31 cellular contexts compared by ENCODE assay signal in genomic region chr7:141631525-141631924, GRCh38.
"Had no signal": no experiment of that assay in that cellular context is flagged by ENCODE, and none has a peak within 500 bp of the region (broad histone marks: within the 10 kb centered on the region; RNA-seq: fewer than 3 reads in every experiment).

No MANE protein-coding gene starts in this region.

- H3K9ac ChIP-seq: KMS-11 had no signal

- H3K27me3 ChIP-seq: MG63 had no signal

- H3K4me2 ChIP-seq: KMS-11 had no signal

- DNase-seq: Karpas-422, Kasumi-1, KG1, MG63, MM.1S, MV-4-11, NCI-H1048, NCI-H1092, NCI-H1092 treated with DMSO at 0.1 percent for 48 hours, NCI-H1105, NCI-H1105 treated with DMSO at 0.1 percent for 48 hours, NCI-H1417 treated with DMSO at 0.1 percent for 48 hours, NCI-H1436, NCI-H1436 treated with DMSO at 0.1 percent for 48 hours, NCI-H146, NCI-H1694, NCI-H1694 treated with DMSO at 0.1 percent for 48 hours, NCI-H1930, NCI-H2029, NCI-H2029 treated with DMSO at 0.1 percent for 48 hours, NCI-H2081, NCI-H2081 treated with DMSO at 0.1 percent for 48 hours, NCI-H2107, NCI-H2171, NCI-H2171 treated with DMSO at 0.1 percent for 48 hours, NCI-H2227 treated with DMSO at 0.1 percent for 48 hours, NCI-H226, NCI-H345, NCI-H446, NCI-H446 treated with DMSO at 0.1 percent for 48 hours had no signal

- H3K36me3 ChIP-seq: MG63 had no signal

- H3K4me3 ChIP-seq: MG63 had no signal

- H3K9me3 ChIP-seq: MG63 had no signal

- H3K27ac ChIP-seq: KMS-11 had no signal
